19 cellular contexts compared by ENCODE assay signal in the genomic region with DNA sequence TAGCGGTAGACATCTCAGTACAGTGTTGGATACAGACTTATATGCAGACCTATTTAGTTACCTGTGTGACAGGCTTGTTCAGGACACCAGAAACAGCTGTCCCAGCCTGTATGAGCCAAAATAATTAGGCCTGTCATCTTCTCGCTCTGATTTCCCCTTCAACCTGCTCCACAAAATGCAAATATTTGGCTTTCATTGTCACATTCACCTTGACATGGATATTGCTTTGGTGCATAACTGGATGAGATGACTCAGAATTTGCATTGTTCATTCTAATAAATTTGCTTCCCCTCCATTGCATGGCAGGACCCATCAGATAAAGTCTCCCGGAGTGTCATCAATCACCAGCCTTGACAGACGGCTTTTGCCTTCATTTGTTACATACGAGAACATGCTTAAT.
A peak's percentile ranks its signal among the peaks of the same experiment; 100 is the strongest.
DNase-seq lines count a peak whose midpoint lies in the region; ATAC-seq, FAIRE-seq and TF ChIP-seq lines count a peak whose summit lies in the region.
"Had no signal": no experiment of that assay in that cellular context is flagged by ENCODE, and none has a peak within 500 bp of the region (broad histone marks: within the 10 kb centered on the region; RNA-seq: fewer than 3 reads in every experiment).

No MANE protein-coding gene starts in this region.

- DNase-seq in NCI-H2029 treated with DMSO at 0.1 percent for 48 hours (lab: John Stamatoyannopoulos, UW) (peak; percentile 38), NCI-H526 treated with DMSO at 0.1 percent for 48 hours (lab: John Stamatoyannopoulos, UW) (peak; percentile 90), K562 (ENCODE audit: extremely low read depth in 1 of 4, low spot score in 3 of 4) (no peak)
- DNase-seq in activated naive CD4-positive, alpha-beta T cell (lab: John Stamatoyannopoulos, UW) = no peak
- no peak for DNase-seq in stimulated activated CD4-positive, alpha-beta T cell treated with anti-CD3 and anti-CD28 coated beads, Interleukin-4, amount 100 ng/mL, for 1 hour
- DNase-seq: ACHN; BE2C; C1 segment of cervical spinal cord; CD4-positive, CD25-positive, alpha-beta regulatory T cell; CD8-positive, alpha-beta memory T cell; COR-L47; DMS 273 treated with DMSO at 0.1 percent for 48 hours; DMS79; GDM1; H9 had no signal

- no peaks in the 10 kb centered on the region for H4K20me1 ChIP-seq in K562 (replicated peaks; ENCODE audit: control insufficient read depth, insufficient read depth, low read length)

- no peak overlapping the region for H3K4me3 ChIP-seq in K562

- no peaks in the 10 kb centered on the region for H3K9me3 ChIP-seq in K562 (replicated peaks; ENCODE audit: control insufficient read depth, insufficient read depth, low read depth, low read length)

- TF ChIP-seq POLR2A in K562 (conservative IDR thresholded peaks at IDR 0.05) = no peak

- no peak for TF ChIP-seq RAD21 in K562 (CRISPR knock-in tag; conservative IDR thresholded peaks at IDR 0.05 in 1 of 2, IDR thresholded peaks at IDR 0.05 in 1 of 2)

- H3K4me2 ChIP-seq in K562 (ENCODE audit: insufficient read depth, low read length) = no peak overlapping the region

- no peak overlapping the region for H3K9ac ChIP-seq in K562 (ENCODE audit: insufficient read depth in 1 of 2, low read depth in 2 of 2, low read length in 2 of 2)

- TF ChIP-seq CTCF in K562 (IDR thresholded peaks at IDR 0.05 in 2 of 3, conservative IDR thresholded peaks at IDR 0.05 in 1 of 3; ENCODE audit: insufficient read depth in 2 of 3, low read depth in 1 of 3, low read length in 3 of 3) = no peak

- no peaks in the 10 kb centered on the region for H3K9me1 ChIP-seq in K562 (ENCODE audit: control insufficient read depth, insufficient read depth, low read length)

- no peaks in the 10 kb centered on the region for H3K79me2 ChIP-seq in K562 (ENCODE audit: control insufficient read depth, insufficient read depth, low read length)

- peaks cover 33 to 43% of the 10 kb centered on the region in 2 experiments; a peak in 4 of 5 replicates for H3K27me3 ChIP-seq in K562 (ENCODE audit: control insufficient read depth in 2 of 2, insufficient read depth in 2 of 2, low read length in 2 of 2)
- H3K27me3 ChIP-seq: BE2C had no signal

- POLR2A ChIA-PET in K562 (lab: Yijun Ruan, JAX) = interaction anchor here (1.0 kb wide), 1 partner anchor 13 kb away, joined by 3 read pairs; no protein-coding TSS in a partner anchor

- WGBS in K562 (ENCODE audit: insufficient coverage, low coverage, missing lambda C conversion rate) = 2% methylated on average over 5 of the region's 5 CpGs

- no peak for FAIRE-seq in K562 (lab: Jason Lieb, UNC)
- FAIRE-seq: A204.1, GM12892, H1 had no signal

- CTCF ChIA-PET in K562 (lab: Yijun Ruan, JAX; ENCODE audit: low intra/inter-chr PET ratio) = no interaction called here

- no peaks in the 10 kb centered on the region for H3K36me3 ChIP-seq in K562 (ENCODE audit: control insufficient read depth, insufficient read depth, low read length)
- H3K36me3 ChIP-seq: BE2C had no signal

- BruUV-seq in K562 (replicated peaks; lab: Mats Ljungman, UMichigan) = no TSS peak

- no peak overlapping the region for H3K27ac ChIP-seq in K562 (ENCODE audit: extremely low read depth, low read depth, low read length)

- in situ Hi-C loops in K562 (cut with MboI) = no loop called here

- no peak overlapping the region for H2AFZ ChIP-seq in K562 (ENCODE audit: low read depth, low read length)

- intact Hi-C loops in K562 (cut with micrococcal nuclease) = no loop called here

- TF ChIP-seq EP300 in K562 (IDR thresholded peaks at IDR 0.05; ENCODE audit: low read length) = no peak

- no peak for ATAC-seq in K562
- ATAC-seq in GM19328 (IDR thresholded peaks at IDR 0.05; ENCODE audit: unreplicated experiment) = no peak

- H3K4me1 ChIP-seq in K562 (replicated peaks in 1 of 2; ENCODE audit: control insufficient read depth in 2 of 2, insufficient read depth in 2 of 2, low read length in 2 of 2) = no peaks in the 10 kb centered on the region
- H3K4me1 ChIP-seq: BE2C had no signal

TF ChIP-seq in K562, 482 proteins besides CTCF, POLR2A, EP300 and RAD21:
- no peak for TF ChIP-seq KAT7 (CRISPR knock-in tag; IDR thresholded peaks at IDR 0.05; ENCODE audit: borderline replicate concordance)
- no peak for TF ChIP-seq SMARCA4 (IDR thresholded peaks at IDR 0.05)
- no peak for TF ChIP-seq OTX1 (CRISPR knock-in tag; IDR thresholded peaks at IDR 0.05)
- TF ChIP-seq PKNOX1 (IDR thresholded peaks at IDR 0.05) = peak; percentile 44; the same call in 1 of the 2 replicates
- no peak for TF ChIP-seq TCFL5 (CRISPR knock-in tag; conservative IDR thresholded peaks at IDR 0.05)
- peak; percentile 39 for TF ChIP-seq MEIS2 (IDR thresholded peaks at IDR 0.05; ENCODE audit: partially characterized antibody)
TF ChIP-seq in K562: peak in this region for 2.

Comparison
In these comparisons a context has a peak if more than half of its experiments do, and no peak if none do; other contexts are left out.
1. DNase-seq: peak in NCI-H2029 treated with DMSO at 0.1 percent for 48 hours (single experiment) and NCI-H526 treated with DMSO at 0.1 percent for 48 hours (single experiment); none in K562 (0 of 4), activated naive CD4-positive, alpha-beta T cell (0 of 4) and stimulated activated CD4-positive, alpha-beta T cell treated with anti-CD3 and anti-CD28 coated beads, Interleukin-4, amount 100 ng/mL, for 1 hour (single experiment).